ENCODE assay signal across 1 cellular context in the genomic region with DNA sequence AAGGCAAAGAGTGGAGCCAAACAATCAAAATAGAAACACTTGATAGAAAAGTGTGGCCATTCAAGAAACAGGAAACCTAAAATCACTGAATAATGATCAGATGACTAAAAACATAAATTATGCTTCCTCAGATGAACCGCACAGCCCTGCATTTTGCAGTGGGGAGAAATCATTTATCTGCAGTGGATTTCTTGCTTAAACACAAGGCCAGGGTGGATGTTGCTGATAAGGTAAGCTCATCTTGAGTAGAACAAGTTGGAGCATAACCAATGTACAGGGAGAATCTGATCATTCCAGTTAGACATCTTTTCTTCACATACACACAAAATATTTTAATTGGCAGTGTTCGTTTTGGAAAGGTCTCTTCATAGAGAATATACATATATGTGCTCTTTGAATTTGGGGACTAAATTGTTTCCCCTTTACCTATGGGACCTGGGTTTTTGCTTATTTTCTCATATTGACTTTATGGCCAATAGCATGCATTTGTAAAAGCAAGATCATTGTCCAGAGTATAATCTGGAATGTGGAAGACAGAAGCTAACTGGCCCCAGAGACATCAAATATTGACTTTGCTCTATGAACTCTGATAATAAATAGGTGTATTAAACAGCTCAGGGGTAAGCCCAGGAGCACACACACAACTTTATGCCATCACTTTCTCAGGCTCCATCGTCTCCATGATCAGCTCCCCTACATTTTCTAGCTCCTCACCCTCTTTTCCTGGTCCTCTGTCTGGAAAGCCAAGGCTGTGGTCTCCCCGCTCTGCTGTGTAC.
TF ChIP-seq lines count a peak whose summit lies in the region.

No MANE protein-coding gene starts in this region.

TF ChIP-seq in K562, 482 proteins besides CTCF, POLR2A, EP300 and RAD21 (continued from another document):
- TF ChIP-seq, protein P1, sequence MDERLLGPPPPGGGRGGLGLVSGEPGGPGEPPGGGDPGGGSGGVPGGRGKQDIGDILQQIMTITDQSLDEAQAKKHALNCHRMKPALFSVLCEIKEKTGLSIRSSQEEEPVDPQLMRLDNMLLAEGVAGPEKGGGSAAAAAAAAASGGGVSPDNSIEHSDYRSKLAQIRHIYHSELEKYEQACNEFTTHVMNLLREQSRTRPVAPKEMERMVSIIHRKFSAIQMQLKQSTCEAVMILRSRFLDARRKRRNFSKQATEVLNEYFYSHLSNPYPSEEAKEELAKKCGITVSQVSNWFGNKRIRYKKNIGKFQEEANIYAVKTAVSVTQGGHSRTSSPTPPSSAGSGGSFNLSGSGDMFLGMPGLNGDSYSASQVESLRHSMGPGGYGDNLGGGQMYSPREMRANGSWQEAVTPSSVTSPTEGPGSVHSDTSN (CRISPR knock-in tag; IDR thresholded peaks at IDR 0.05; ENCODE audit: low read depth): no peak
- TF ChIP-seq, protein P1 (tag; conservative IDR thresholded peaks at IDR 0.05; ENCODE audit: low read depth): peak; percentile 72
- TF ChIP-seq NR1H2 (CRISPR knock-in tag; IDR thresholded peaks at IDR 0.05) (no peak), MEIS2 (IDR thresholded peaks at IDR 0.05; ENCODE audit: partially characterized antibody) (peak; percentile 89), MEF2D (tag; conservative IDR thresholded peaks at IDR 0.05; ENCODE audit: low read depth) (no peak), ZNF277 (CRISPR knock-in tag; IDR thresholded peaks at IDR 0.05; ENCODE audit: borderline replicate concordance) (no peak), MCM7 (IDR thresholded peaks at IDR 0.05) (no peak), CREBBP (IDR thresholded peaks at IDR 0.05; ENCODE audit: low read depth, low read length) (no peak), MAZ (CRISPR knock-in tag; conservative IDR thresholded peaks at IDR 0.05 in 1 of 2, IDR thresholded peaks at IDR 0.05 in 1 of 2) (no peak), ZNF780A (CRISPR knock-in tag; IDR thresholded peaks at IDR 0.05) (no peak), HIVEP1 (CRISPR knock-in tag; IDR thresholded peaks at IDR 0.05) (no peak), E2F5 (CRISPR knock-in tag; IDR thresholded peaks at IDR 0.05) (no peak), SNAPC5 (CRISPR knock-in tag; IDR thresholded peaks at IDR 0.05) (no peak), NCOA1 (IDR thresholded peaks at IDR 0.05; ENCODE audit: low read depth) (no peak), DPF2 (IDR thresholded peaks at IDR 0.05) (peak; percentile 58), EZH2 (IDR thresholded peaks at IDR 0.05; ENCODE audit: borderline replicate concordance, low read depth, low read length) (no peak), HNRNPK (IDR thresholded peaks at IDR 0.05; ENCODE audit: low read depth, low read length, poor library complexity, severe bottlenecking) (no peak), ZNF586 (CRISPR knock-in tag; conservative IDR thresholded peaks at IDR 0.05) (no peak), PCBP2 (IDR thresholded peaks at IDR 0.05; ENCODE audit: low read depth, low read length, poor library complexity, severe bottlenecking) (no peak), POLR2H (tag; IDR thresholded peaks at IDR 0.05; ENCODE audit: low read depth) (no peak), SREBF2 (CRISPR knock-in tag; IDR thresholded peaks at IDR 0.05) (no peak), DIDO1 (tag; IDR thresholded peaks at IDR 0.05; ENCODE audit: low read depth) (no peak), CEBPB (tag; IDR thresholded peaks at IDR 0.05) (no peak), SMARCA4 (IDR thresholded peaks at IDR 0.05) (peak; percentile 74), ZFP91 (CRISPR knock-in tag; IDR thresholded peaks at IDR 0.05) (no peak), ZKSCAN8 (CRISPR knock-in tag; IDR thresholded peaks at IDR 0.05) (no peak), ZC3H11A (IDR thresholded peaks at IDR 0.05; ENCODE audit: low read depth, low read length) (no peak), CCNT2 (IDR thresholded peaks at IDR 0.05; ENCODE audit: borderline replicate concordance, extremely low read depth, insufficient read length, low read depth, low read length) (peak; percentile 70), FOXM1 (IDR thresholded peaks at IDR 0.05; ENCODE audit: low read depth) (peak; percentile 52; the same call in 1 of the 2 replicates), FOXM1 (CRISPR knock-in tag; IDR thresholded peaks at IDR 0.05; ENCODE audit: low read depth) (no peak), ZNF263 (CRISPR knock-in tag; IDR thresholded peaks at IDR 0.05; ENCODE audit: borderline replicate concordance) (no peak), PKNOX1 (IDR thresholded peaks at IDR 0.05) (peak; percentile 54; the same call in 1 of the 2 replicates), MXI1 (IDR thresholded peaks at IDR 0.05; ENCODE audit: low read depth, low read length) (no peak), HDAC2 (IDR thresholded peaks at IDR 0.05) (peak; percentile 49; the same call in 1 of the 2 replicates), GTF2F1 (IDR thresholded peaks at IDR 0.05; ENCODE audit: low read depth, low read length) (no peak), BCLAF1 (IDR thresholded peaks at IDR 0.05; ENCODE audit: borderline replicate concordance in 1 of 2, control insufficient read depth in 1 of 2, low read depth in 2 of 2, low read length in 1 of 2) (no peak), USF1 (CRISPR knock-in tag; IDR thresholded peaks at IDR 0.05) (no peak), ZNF140 (CRISPR knock-in tag; IDR thresholded peaks at IDR 0.05) (no peak), HOXB6 (CRISPR knock-in tag; IDR thresholded peaks at IDR 0.05; ENCODE audit: borderline replicate concordance) (no peak), L3MBTL2 (IDR thresholded peaks at IDR 0.05) (no peak), EHMT2 (IDR thresholded peaks at IDR 0.05) (peak; percentile 58; the same call in 1 of the 2 replicates), FOXJ2 (tag; IDR thresholded peaks at IDR 0.05) (peak; percentile 45; the same call in 1 of the 2 replicates), FOXK2 (conservative IDR thresholded peaks at IDR 0.05 in 1 of 2, IDR thresholded peaks at IDR 0.05 in 1 of 2; ENCODE audit: low read depth in 2 of 2) (no peak)
